Comparison of ENCODE assay signal across 12 cellular contexts in genomic region chr1:219988387-219988786, GRCh38. TPM values are rescaled to one million over a fixed set of nuclear protein-coding genes. Genes with fewer than 3 reads are reported as not detected.
DNase-seq lines count a peak whose midpoint lies in the region; ATAC-seq and TF ChIP-seq lines count a peak whose summit lies in the region.
"Had no signal": no experiment of that assay in that cellular context is flagged by ENCODE, and none has a peak within 500 bp of the region (broad histone marks: within the 10 kb centered on the region; RNA-seq: fewer than 3 reads in every experiment).

No MANE protein-coding gene starts in this region.

- H3K18ac ChIP-seq in trophoblast cell (ENCODE audit: low read length) = no peak overlapping the region

- DNase-seq in body of pancreas (no peak), trophoblast cell (no peak), midbrain (lab: John Stamatoyannopoulos, UW) (no peak), NCI-H82 treated with DMSO at 0.1 percent for 48 hours (lab: John Stamatoyannopoulos, UW; ENCODE audit: unreplicated experiment) (no peak), iPS-NIHi11 (ENCODE audit: low spot score) (no peak)
- DNase-seq: PC-3 had no signal

- H3K4me1 ChIP-seq in body of pancreas (peaks cover 52% of the 10 kb centered on the region), trophoblast cell (ENCODE audit: control insufficient read depth in 1 of 2, insufficient read depth in 2 of 2, low read length in 2 of 2) (no peaks in the 10 kb centered on the region)

- H3K9me3 ChIP-seq in body of pancreas = no peaks in the 10 kb centered on the region
- no peaks in the 10 kb centered on the region for H3K9me3 ChIP-seq in trophoblast cell (ENCODE audit: insufficient read depth, low read depth, low read length)

- intact Hi-C loops in body of pancreas (cut with DNase I) = no loop called here

- H3K79me2 ChIP-seq in trophoblast cell (ENCODE audit: control insufficient read depth, insufficient read depth, low read length, poor library complexity) = no peaks in the 10 kb centered on the region

- H3K79me1 ChIP-seq in trophoblast cell (ENCODE audit: low read length) = no peaks in the 10 kb centered on the region

- H3K36me3 ChIP-seq in body of pancreas (replicated peaks in 1 of 2; ENCODE audit: insufficient read depth in 1 of 2, low read depth in 2 of 2) = peaks cover 0 to 2% of the 10 kb centered on the region in 2 donors
- peaks cover 4 to 8% of the 10 kb centered on the region in 2 experiments for H3K36me3 ChIP-seq in trophoblast cell (ENCODE audit: control insufficient read depth in 1 of 2, insufficient read depth in 2 of 2, low read length in 2 of 2)

- H3K4ac ChIP-seq in trophoblast cell (ENCODE audit: low read depth, low read length) = no peak overlapping the region

- no peak overlapping the region for H3K4me3 ChIP-seq in body of pancreas
- H3K4me3 ChIP-seq in trophoblast cell (ENCODE audit: low read depth, low read length) = no peak overlapping the region
- H3K4me3 ChIP-seq: GM23338 had no signal

- no peak overlapping the region for H4K12ac ChIP-seq in trophoblast cell (ENCODE audit: low read depth, low read length)

- no peak overlapping the region for H4K8ac ChIP-seq in trophoblast cell (ENCODE audit: low read depth, low read length)

- no peak for TF ChIP-seq CTCF in body of pancreas (IDR thresholded peaks at IDR 0.05)

- no peak overlapping the region for H3K9ac ChIP-seq in trophoblast cell (ENCODE audit: low read length)

- ATAC-seq in GM18520 (IDR thresholded peaks at IDR 0.05; ENCODE audit: unreplicated experiment) (peak; percentile 37), GM21381 (IDR thresholded peaks at IDR 0.05; ENCODE audit: unreplicated experiment) (peak; percentile 63), HG03064 (IDR thresholded peaks at IDR 0.05; ENCODE audit: low read depth, unreplicated experiment) (peak; percentile 67), body of pancreas (no peak)
- ATAC-seq: GM23338; natural killer cell treated with Interleukin-12 subunit alpha and Interleukin-12 subunit beta and Interleukin-15 and Interleukin-18, amount 100 ng/mL, for 72 hours; PC-3; WTC11 had no signal

- H2AK5ac ChIP-seq in trophoblast cell (ENCODE audit: low read length) = no peak overlapping the region

- H2BK120ac ChIP-seq in trophoblast cell (ENCODE audit: insufficient read depth, low read length, poor library complexity) = no peak overlapping the region

- TF ChIP-seq POLR2A in body of pancreas (IDR thresholded peaks at IDR 0.05) = no peak

- no peak overlapping the region for H2AFZ ChIP-seq in trophoblast cell (ENCODE audit: insufficient read depth, low read length, poor library complexity)
- H2AFZ ChIP-seq: GM23338 had no signal

- no peak overlapping the region for H3K14ac ChIP-seq in trophoblast cell (ENCODE audit: low read length)

- 66 to 68% methylated on average over 5 of the region's 5 CpGs for WGBS in body of pancreas, 2 donors
- WGBS in trophoblast cell (ENCODE audit: extremely low coverage, insufficient coverage, insufficient read length) = no CpG with 5 or more reads among the region's 5 CpGs

- H3K27me3 ChIP-seq in body of pancreas = no peaks in the 10 kb centered on the region
- H3K27me3 ChIP-seq in trophoblast cell (ENCODE audit: insufficient read depth, low read length) = no peaks in the 10 kb centered on the region

- no peak overlapping the region for H2BK12ac ChIP-seq in trophoblast cell (ENCODE audit: low read length)

- H4K91ac ChIP-seq in trophoblast cell (ENCODE audit: low read depth, low read length) = no peak overlapping the region

- no peak overlapping the region for H3K4me2 ChIP-seq in trophoblast cell (ENCODE audit: low read length)
- H3K4me2 ChIP-seq: GM23338 had no signal

- H2BK5ac ChIP-seq in trophoblast cell (ENCODE audit: low read depth, low read length, poor library complexity) = no peak overlapping the region

- H3K27ac ChIP-seq in body of pancreas (peak overlapping the region in 3 of 4 donors; percentile 20 to 27 (median 23)), trophoblast cell (ENCODE audit: low read depth, low read length) (no peak overlapping the region)

- no peak overlapping the region for H3K23ac ChIP-seq in trophoblast cell (ENCODE audit: low read length)

RNA-seq across cellular contexts. Expression of gene EPRS1, which starts 57.9 kb away (rescaled TPM):
- 10 to 100 TPM; 33.0 to 37.6 TPM for total RNA-seq in body of pancreas
- 99.4 and 103 TPM in 2 replicates for polyA plus RNA-seq in trophoblast cell (2013)
